ENCODE assay signal across 15 cellular contexts in the genomic region with DNA sequence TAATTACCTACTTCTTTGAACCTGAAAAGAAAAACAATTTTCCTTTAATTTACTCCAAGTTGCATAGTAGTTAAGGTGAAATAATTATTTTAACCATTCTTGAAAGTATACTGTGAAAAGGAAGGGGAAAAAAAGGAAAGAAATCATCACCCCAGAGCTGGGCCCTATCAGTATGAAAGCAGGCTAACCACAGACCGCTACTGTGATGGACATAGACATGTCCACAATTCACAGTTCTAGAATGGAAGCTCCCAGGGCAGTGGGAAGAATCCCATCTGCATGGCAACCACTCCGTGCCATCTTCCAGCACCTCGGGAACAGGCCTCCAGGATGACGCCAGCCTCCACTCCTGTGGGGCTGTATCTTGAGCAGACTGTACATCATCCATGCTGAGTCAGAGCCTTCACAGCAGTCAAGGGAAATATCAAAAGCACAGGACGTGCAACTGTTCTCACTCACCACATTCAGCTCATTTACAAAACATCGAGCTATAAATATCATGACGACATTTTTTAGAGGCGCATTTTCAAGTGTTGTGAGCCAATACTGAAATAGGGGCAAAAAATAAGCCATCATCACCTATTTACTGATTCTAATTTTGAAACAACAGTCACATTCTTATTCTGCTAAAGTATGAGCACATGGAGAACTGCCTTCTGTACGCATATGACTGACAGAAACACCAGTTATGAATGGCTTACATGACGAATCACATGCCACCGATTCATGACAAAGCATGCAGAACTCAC.
DNase-seq lines count a peak whose midpoint lies in the region; ATAC-seq and TF ChIP-seq lines count a peak whose summit lies in the region.
"Had no signal": no experiment of that assay in that cellular context is flagged by ENCODE, and none has a peak within 500 bp of the region (broad histone marks: within the 10 kb centered on the region; RNA-seq: fewer than 3 reads in every experiment).

No MANE protein-coding gene starts in this region.

- H3K4me3 Mint-ChIP-seq in brain: no peak overlapping the region
- H3K4me3 Mint-ChIP-seq: WTC11 had no signal

- no peaks in the 10 kb centered on the region for H3K79me2 ChIP-seq in hepatocyte

- no peaks in the 10 kb centered on the region for H3K9me2 ChIP-seq in hepatocyte (replicated peaks; ENCODE audit: insufficient read depth)

- H3K9me3 ChIP-seq in hepatocyte (ENCODE audit: low read depth) (no peaks in the 10 kb centered on the region), adrenal gland (replicated peaks in 1 of 3) (no peaks in the 10 kb centered on the region)
- H3K9me3 ChIP-seq: transverse colon had no signal

- H3K27ac ChIP-seq in hepatocyte (no peak overlapping the region), adrenal gland (no peak overlapping the region)
- H3K27ac ChIP-seq: HL-60, transverse colon had no signal

- no peak for TF ChIP-seq POLR2A in adrenal gland (IDR thresholded peaks at IDR 0.05)

- H3K4me3 ChIP-seq in hepatocyte (no peak overlapping the region), adrenal gland (no peak overlapping the region)
- H3K4me3 ChIP-seq: transverse colon had no signal

- H3K27me3 Mint-ChIP-seq in brain: no peaks in the 10 kb centered on the region

- H3K27ac Mint-ChIP-seq in activated naive CD4-positive, alpha-beta T cell treated with anti-CD3 and anti-CD28 coated beads, Interleukin-2, amount 50 U/mL, for 72 hours: no peak overlapping the region
- H3K27ac Mint-ChIP-seq in brain: peak overlapping the region; percentile 64 to 88 (median 65)
- H3K27ac Mint-ChIP-seq: WTC11 had no signal

- no peaks in the 10 kb centered on the region for H3K36me3 ChIP-seq in hepatocyte (replicated peaks; ENCODE audit: insufficient read depth, low read depth)
- H3K36me3 ChIP-seq in adrenal gland (replicated peaks in 1 of 2): no peaks in the 10 kb centered on the region
- H3K36me3 ChIP-seq: transverse colon had no signal

- intact Hi-C loops in adrenal gland (cut with DNase I): no loop called here

- no peak for DNase-seq in activated naive CD4-positive, alpha-beta T cell treated with anti-CD3 and anti-CD28 coated beads, Interleukin-2, amount 50 U/mL, for 72 hours (ENCODE audit: low spot score in 2 of 2)
- no peak for DNase-seq in activated naive CD4-positive, alpha-beta T cell (lab: John Stamatoyannopoulos, UW)
- peak; percentile 25 for DNase-seq in hepatocyte (ENCODE audit: low spot score)
- DNase-seq in superior temporal gyrus (ENCODE audit: extremely low spot score): peak; percentile 63
- no peak for DNase-seq in T-helper 2 cell
- DNase-seq in adrenal gland: no peak
- DNase-seq: cerebellar nuclear complex, foreskin melanocyte, mammary epithelial cell, NCI-H1048, transverse colon had no signal

- peak; percentile 26 to 75 for ATAC-seq in activated naive CD4-positive, alpha-beta T cell treated with anti-CD3 and anti-CD28 coated beads, Interleukin-2, amount 50 U/mL, for 72 hours
- no peak for ATAC-seq in GM21447 (IDR thresholded peaks at IDR 0.05; ENCODE audit: unreplicated experiment)
- ATAC-seq: WTC11 had no signal

- no peaks in the 10 kb centered on the region for H3K9me3 Mint-ChIP-seq in activated naive CD4-positive, alpha-beta T cell treated with anti-CD3 and anti-CD28 coated beads, Interleukin-2, amount 50 U/mL, for 72 hours
- peaks cover 0 to 2% (median 0%) of the 10 kb centered on the region in 5 experiments for H3K9me3 Mint-ChIP-seq in brain
- H3K9me3 Mint-ChIP-seq: WTC11 had no signal

- H3K4me1 Mint-ChIP-seq in brain: peaks cover 36% of the 10 kb centered on the region
- H3K4me1 Mint-ChIP-seq: WTC11 had no signal

- WGBS in hepatocyte (ENCODE audit: low lambda C conversion rate, missing lambda C conversion rate): 87% methylated on average over 11 of the region's 11 CpGs
- WGBS in adrenal gland, 4 donors: 71 to 77% (median 75%) methylated on average over 11 of the region's 11 CpGs

- H3K36me3 Mint-ChIP-seq in activated naive CD4-positive, alpha-beta T cell treated with anti-CD3 and anti-CD28 coated beads, Interleukin-2, amount 50 U/mL, for 72 hours: no peaks in the 10 kb centered on the region
- peaks cover 17% of the 10 kb centered on the region for H3K36me3 Mint-ChIP-seq in brain
- H3K36me3 Mint-ChIP-seq: WTC11 had no signal

- H3K27me3 ChIP-seq in hepatocyte (no peaks in the 10 kb centered on the region), adrenal gland (no peaks in the 10 kb centered on the region)
- H3K27me3 ChIP-seq: transverse colon had no signal

- no peak overlapping the region for H3K4me2 ChIP-seq in hepatocyte

- H3K4me1 ChIP-seq in hepatocyte (ENCODE audit: insufficient read depth) (no peaks in the 10 kb centered on the region), adrenal gland (replicated peaks in 1 of 2) (no peaks in the 10 kb centered on the region)
- H3K4me1 ChIP-seq: transverse colon had no signal

- no peaks in the 10 kb centered on the region for H4K20me1 ChIP-seq in hepatocyte (ENCODE audit: insufficient read depth, poor library complexity, severe bottlenecking)

- H2AFZ ChIP-seq in hepatocyte: no peak overlapping the region

- no peak for TF ChIP-seq CTCF in brain (conservative IDR thresholded peaks at IDR 0.05)
- no peak for TF ChIP-seq CTCF in hepatocyte (IDR thresholded peaks at IDR 0.05; ENCODE audit: poor library complexity)
- TF ChIP-seq CTCF in adrenal gland (IDR thresholded peaks at IDR 0.05): no peak

Comparison
In these comparisons a context has a peak if more than half of its experiments do, and no peak if none do; other contexts are left out.
1. DNase-seq: peak in hepatocyte (single experiment) and superior temporal gyrus (single experiment); none in activated naive CD4-positive, alpha-beta T cell treated with anti-CD3 and anti-CD28 coated beads, Interleukin-2, amount 50 U/mL, for 72 hours (0 of 2), activated naive CD4-positive, alpha-beta T cell (0 of 4), T-helper 2 cell (0 of 5) and adrenal gland (0 of 7).
2. H3K27ac Mint-ChIP-seq: peak in brain (5 of 5); none in activated naive CD4-positive, alpha-beta T cell treated with anti-CD3 and anti-CD28 coated beads, Interleukin-2, amount 50 U/mL, for 72 hours (0 of 2).